11 cellular contexts compared by ENCODE assay signal in the genomic region with DNA sequence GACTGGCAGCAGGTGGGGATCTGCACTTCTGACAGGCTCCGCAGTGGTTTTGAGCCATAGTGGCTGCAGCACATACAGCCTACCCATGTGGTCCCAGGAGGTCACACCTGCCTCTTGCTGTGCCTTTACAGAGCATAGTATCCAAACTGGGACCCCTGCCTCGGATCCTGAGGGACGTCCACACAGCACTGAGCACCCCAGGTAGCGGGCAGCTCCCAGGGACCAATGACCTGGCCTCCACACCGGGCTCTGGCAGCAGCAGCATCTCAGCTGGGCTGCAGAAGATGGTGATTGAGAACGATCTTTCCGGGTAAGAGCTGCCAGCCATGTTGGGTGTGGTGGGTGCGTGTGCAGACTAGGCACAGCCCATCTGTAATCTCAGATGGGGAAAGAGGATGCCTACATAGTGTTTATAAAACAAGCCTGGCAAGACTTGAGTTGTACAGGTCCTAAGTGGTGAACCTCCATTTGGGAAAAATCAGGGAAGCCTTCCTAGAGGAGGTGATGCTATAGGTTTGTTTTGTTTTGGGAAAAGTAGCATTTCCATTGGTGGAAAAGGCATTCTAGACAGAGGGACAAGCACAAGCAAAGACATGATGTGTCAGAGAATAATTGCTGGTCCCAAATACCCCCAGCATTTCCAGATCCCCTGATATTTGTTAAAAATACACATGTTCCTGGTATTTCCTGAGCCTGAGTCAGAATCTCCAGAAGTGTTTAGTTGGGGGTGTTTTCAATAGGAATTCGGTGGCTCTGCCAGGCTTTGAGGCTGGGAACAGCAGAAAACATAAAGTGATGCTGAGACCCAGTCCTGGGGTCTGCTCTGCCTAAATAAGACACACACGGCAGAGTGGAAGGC.
DNase-seq lines count a peak whose midpoint lies in the region; ATAC-seq and TF ChIP-seq lines count a peak whose summit lies in the region.
"Had no signal": no experiment of that assay in that cellular context is flagged by ENCODE, and none has a peak within 500 bp of the region (broad histone marks: within the 10 kb centered on the region; RNA-seq: fewer than 3 reads in every experiment).

No MANE protein-coding gene starts in this region.

- no peaks in the 10 kb centered on the region for H3K4me1 Mint-ChIP-seq in activated T-helper 2 cell treated with anti-CD3 and anti-CD28 coated beads, Interferon-gamma antibody, Interleukin-2, Interleukin-4, amounts not matched to agents 10 μg/mL and 5 μg/mL and 100 μg/mL, durations not matched to agents 14 hours and 24 hours and 36 hours (ENCODE audit: low read depth)
- H3K4me1 Mint-ChIP-seq: CD4-positive, CD25-positive, alpha-beta regulatory T cell had no signal

- dilution Hi-C loops in IMR-90 (cut with HindIII; ENCODE audit: low sequenced_read_pairs, unreplicated experiment): no loop called here

- TF ChIP-seq RAD21 in IMR-90 (IDR thresholded peaks at IDR 0.05; ENCODE audit: low read length): no peak

- H2BK20ac ChIP-seq in IMR-90 (ENCODE audit: low read depth, low read length): peak overlapping the region; percentile 93

- H2BK15ac ChIP-seq in IMR-90 (ENCODE audit: low read depth, low read length): peak overlapping the region; percentile 83; the same call in 2 of the 3 replicates

- DNase-seq in AG08395 (ENCODE audit: low spot score) (peak; percentile 85), IMR-90 (peak; percentile 84), fibroblast of mammary gland (ENCODE audit: low read depth) (peak; percentile 73), ovary (peak in 3 of 5 donors; percentile 13 to 30 (median 19)), NCI-H2227 (lab: John Stamatoyannopoulos, UW; ENCODE audit: unreplicated experiment) (no peak), G401 (ENCODE audit: low spot score) (no peak), anterior cingulate cortex (lab: John Stamatoyannopoulos, UW) (no peak)
- DNase-seq in activated T-helper 2 cell treated with anti-CD3 and anti-CD28 coated beads, Interferon-gamma antibody, Interleukin-2, Interleukin-4, amounts not matched to agents 10 μg/mL and 5 μg/mL and 100 μg/mL, durations not matched to agents 14 hours and 24 hours and 36 hours (ENCODE audit: low spot score): no peak
- DNase-seq: CD4-positive, CD25-positive, alpha-beta regulatory T cell; MV-4-11; NCI-H524 treated with DMSO at 0.1 percent for 48 hours had no signal

- in situ Hi-C loops in IMR-90 (cut with MboI; ENCODE audit: low sequenced_read_pairs) (no loop called here), G401 (cut with HindIII; ENCODE audit: low sequenced_read_pairs) (no loop called here)

- intact Hi-C loops in IMR-90 (cut with micrococcal nuclease): no loop called here
- intact Hi-C loops in ovary (cut with DNase I): no loop called here
- intact Hi-C loops in activated T-helper 2 cell treated with anti-CD3 and anti-CD28 coated beads, Interferon-gamma antibody, Interleukin-2, Interleukin-4, amounts not matched to agents 10 μg/mL and 5 μg/mL and 100 μg/mL, durations not matched to agents 14 hours and 24 hours and 36 hours (cut with micrococcal nuclease): no loop called here

- H3K4me2 ChIP-seq in IMR-90 (ENCODE audit: low read depth, low read length): peak overlapping the region; percentile 72

- H4K5ac ChIP-seq in IMR-90 (ENCODE audit: low read depth, low read length): peak overlapping the region; percentile 84; the same call in 1 of the 2 replicates

- H4K8ac ChIP-seq in IMR-90 (ENCODE audit: low read depth in 2 of 2, low read length in 2 of 2): peak overlapping the region; percentile 60 to 85

- TF ChIP-seq POLR2A in IMR-90 (IDR thresholded peaks at IDR 0.05; ENCODE audit: low read depth, low read length) (no peak), ovary (IDR thresholded peaks at IDR 0.05) (no peak)

- peaks cover 7 to 41% of the 10 kb centered on the region in 2 experiments; a peak in 3 of 4 replicates for H3K79me1 ChIP-seq in IMR-90 (ENCODE audit: low read depth in 1 of 2, low read length in 2 of 2)

- H3K27ac ChIP-seq in IMR-90 (ENCODE audit: insufficient read depth, low read length) (peak overlapping the region; percentile 73), ovary (no peak overlapping the region)

- H3K56ac ChIP-seq in IMR-90 (ENCODE audit: extremely low read depth, insufficient read depth, low read length): peak overlapping the region; percentile 51; the same call in 1 of the 2 replicates

- POLR2A ChIA-PET in IMR-90 (lab: Charles Lee; ENCODE audit: unreplicated experiment): interaction anchor here (0.5 kb wide), 1 partner anchor 237 kb away, joined by 3 read pairs; no protein-coding TSS in a partner anchor

- ATAC-seq in IMR-90 (ENCODE audit: low read depth): peak; percentile 73

- peaks cover 32% of the 10 kb centered on the region for H3K9me1 ChIP-seq in IMR-90 (ENCODE audit: insufficient read depth, low read length)

- no peak overlapping the region for H3K4me3 Mint-ChIP-seq in activated T-helper 2 cell treated with anti-CD3 and anti-CD28 coated beads, Interferon-gamma antibody, Interleukin-2, Interleukin-4, amounts not matched to agents 10 μg/mL and 5 μg/mL and 100 μg/mL, durations not matched to agents 14 hours and 24 hours and 36 hours (ENCODE audit: low read depth)
- H3K4me3 Mint-ChIP-seq: CD4-positive, CD25-positive, alpha-beta regulatory T cell had no signal

- peak overlapping the region; percentile 90 for H4K91ac ChIP-seq in IMR-90 (ENCODE audit: insufficient read depth, low read depth, low read length)

- peaks cover 21% of the 10 kb centered on the region for H3K4me1 ChIP-seq in IMR-90 (ENCODE audit: control insufficient read depth, insufficient read depth, low read length)
- peaks cover under 1% of the 10 kb centered on the region for H3K4me1 ChIP-seq in ovary (ENCODE audit: insufficient read depth)

- H3K36me3 Mint-ChIP-seq in activated T-helper 2 cell treated with anti-CD3 and anti-CD28 coated beads, Interferon-gamma antibody, Interleukin-2, Interleukin-4, amounts not matched to agents 10 μg/mL and 5 μg/mL and 100 μg/mL, durations not matched to agents 14 hours and 24 hours and 36 hours (ENCODE audit: low read depth): no peaks in the 10 kb centered on the region
- H3K36me3 Mint-ChIP-seq: CD4-positive, CD25-positive, alpha-beta regulatory T cell had no signal

- H2AFZ ChIP-seq in IMR-90 (replicated peaks; ENCODE audit: low read length, poor library complexity): no peak overlapping the region

- H2BK120ac ChIP-seq in IMR-90 (ENCODE audit: low read depth, low read length): peak overlapping the region; percentile 95

- no peak for TF ChIP-seq EP300 in ovary (IDR thresholded peaks at IDR 0.05)

- peak overlapping the region; percentile 80 for H2BK5ac ChIP-seq in IMR-90 (ENCODE audit: low read depth, low read length, poor library complexity, severe bottlenecking)

- no peak overlapping the region for H3K9ac ChIP-seq in IMR-90 (ENCODE audit: low read depth, low read length)

- peak overlapping the region; percentile 84 for H3K14ac ChIP-seq in IMR-90 (replicated peaks; ENCODE audit: low read depth, low read length)

- H3K23ac ChIP-seq in IMR-90 (ENCODE audit: low read depth, low read length): peak overlapping the region; percentile 46; the same call in 1 of the 2 replicates

- H3K36me3 ChIP-seq in IMR-90 (ENCODE audit: control insufficient read depth, insufficient read depth, low read length): peaks cover 71% of the 10 kb centered on the region
- no peaks in the 10 kb centered on the region for H3K36me3 ChIP-seq in ovary

- WGBS in IMR-90 (ENCODE audit: extremely low coverage in 2 of 2, insufficient read length in 1 of 2), 2 experiments: 62% methylated on average over 3 of the region's 10 CpGs; no CpG with 5 or more reads in 1 of the 2 experiments
- WGBS in ovary, 3 donors: 74 to 82% (median 79%) methylated on average over 10 of the region's 10 CpGs

- no peaks in the 10 kb centered on the region for H3K9me3 Mint-ChIP-seq in activated T-helper 2 cell treated with anti-CD3 and anti-CD28 coated beads, Interferon-gamma antibody, Interleukin-2, Interleukin-4, amounts not matched to agents 10 μg/mL and 5 μg/mL and 100 μg/mL, durations not matched to agents 14 hours and 24 hours and 36 hours
- H3K9me3 Mint-ChIP-seq: CD4-positive, CD25-positive, alpha-beta regulatory T cell had no signal

- BruUV-seq in IMR-90 (replicated peaks; lab: Mats Ljungman, UMichigan): no TSS peak

- H3K4me3 ChIP-seq in IMR-90 (ENCODE audit: insufficient read depth, low read depth, low read length) (no peak overlapping the region), fibroblast of mammary gland (ENCODE audit: control insufficient read depth, low read depth, low read length) (no peak overlapping the region), ovary (no peak overlapping the region)

- H3K4ac ChIP-seq in IMR-90 (ENCODE audit: low read depth, low read length): peak overlapping the region; percentile 94

- no peak overlapping the region for H3K27ac Mint-ChIP-seq in activated T-helper 2 cell treated with anti-CD3 and anti-CD28 coated beads, Interferon-gamma antibody, Interleukin-2, Interleukin-4, amounts not matched to agents 10 μg/mL and 5 μg/mL and 100 μg/mL, durations not matched to agents 14 hours and 24 hours and 36 hours
- H3K27ac Mint-ChIP-seq: CD4-positive, CD25-positive, alpha-beta regulatory T cell had no signal

- H2AK5ac ChIP-seq in IMR-90 (ENCODE audit: low read depth, low read length): peak overlapping the region; percentile 99

- no peaks in the 10 kb centered on the region for H4K20me1 ChIP-seq in IMR-90 (ENCODE audit: insufficient read depth, low read length)

- H3K9me3 ChIP-seq in IMR-90 (ENCODE audit: control insufficient read depth, insufficient read depth, low read length): no peaks in the 10 kb centered on the region
- H3K9me3 ChIP-seq in ovary: no peaks in the 10 kb centered on the region

- CTCF ChIA-PET in IMR-90 (lab: Yijun Ruan, JAX): no interaction called here

- no peaks in the 10 kb centered on the region for H3K27me3 Mint-ChIP-seq in activated T-helper 2 cell treated with anti-CD3 and anti-CD28 coated beads, Interferon-gamma antibody, Interleukin-2, Interleukin-4, amounts not matched to agents 10 μg/mL and 5 μg/mL and 100 μg/mL, durations not matched to agents 14 hours and 24 hours and 36 hours (ENCODE audit: low read depth)

- TF ChIP-seq CTCF in IMR-90 (conservative IDR thresholded peaks at IDR 0.05; ENCODE audit: low read depth, low read length) (no peak), fibroblast of mammary gland (conservative IDR thresholded peaks at IDR 0.05; ENCODE audit: control insufficient read depth, insufficient read depth, low read depth, low read length) (no peak), ovary (IDR thresholded peaks at IDR 0.05) (no peak)

- peak overlapping the region; percentile 89 for H2AK9ac ChIP-seq in IMR-90 (replicated peaks; ENCODE audit: low read depth, low read length, poor library complexity)

- peak overlapping the region; percentile 82 for H3K18ac ChIP-seq in IMR-90 (ENCODE audit: low read depth, low read length)

- no peaks in the 10 kb centered on the region for H3K27me3 ChIP-seq in IMR-90 (ENCODE audit: control insufficient read depth, insufficient read depth, low read length)
- H3K27me3 ChIP-seq in ovary: no peaks in the 10 kb centered on the region

TF ChIP-seq in IMR-90, 13 proteins besides CTCF, POLR2A, EP300 and RAD21:
- TF ChIP-seq MAZ (IDR thresholded peaks at IDR 0.05; ENCODE audit: borderline replicate concordance, low read depth, low read length) (no peak), FOS (IDR thresholded peaks at IDR 0.05; ENCODE audit: low read depth, low read length) (peak; percentile 40; the same call in 1 of the 2 replicates), RCOR1 (IDR thresholded peaks at IDR 0.05; ENCODE audit: insufficient replicate concordance, low read length) (peak; percentile 75)
TF ChIP-seq in IMR-90: peak in this region for 2.

Comparison
In these comparisons a context has a peak if more than half of its experiments do, and no peak if none do; other contexts are left out.
1. DNase-seq: peak in AG08395 (single experiment), IMR-90 (single experiment), fibroblast of mammary gland (single experiment) and ovary (3 of 5); none in NCI-H2227 (single experiment), activated T-helper 2 cell treated with anti-CD3 and anti-CD28 coated beads, Interferon-gamma antibody, Interleukin-2, Interleukin-4, amounts not matched to agents 10 μg/mL and 5 μg/mL and 100 μg/mL, durations not matched to agents 14 hours and 24 hours and 36 hours (single experiment), G401 (single experiment) and anterior cingulate cortex (0 of 58).